In genomic region chr16:3008749-3009088, GRCh38 we compare ENCODE assay signal across 1 cellular context.
TF ChIP-seq lines count a peak whose summit lies in the region.

No MANE protein-coding gene starts in this region.

TF ChIP-seq in GM23338, 12 proteins besides CTCF, POLR2A, EP300 and RAD21 (continued from another document):
- TF ChIP-seq REST (IDR thresholded peaks at IDR 0.05; ENCODE audit: unreplicated experiment) (no peak), ETS1 (IDR thresholded peaks at IDR 0.05) (no peak)
